ENCODE assay signal across 22 cellular contexts in genomic region chr2:166665991-166666940, GRCh38.
DNase-seq lines count a peak whose midpoint lies in the region; FAIRE-seq and TF ChIP-seq lines count a peak whose summit lies in the region.
"Had no signal": no experiment of that assay in that cellular context is flagged by ENCODE, and none has a peak within 500 bp of the region (broad histone marks: within the 10 kb centered on the region; RNA-seq: fewer than 3 reads in every experiment).

No MANE protein-coding gene starts in this region.

- H3K27me3 ChIP-seq in MG63, result no peaks in the 10 kb centered on the region
- no peaks in the 10 kb centered on the region for H3K27me3 ChIP-seq in brain microvascular endothelial cell (replicated peaks)
- H3K27me3 ChIP-seq: neutrophil, thyroid gland had no signal

- FAIRE-seq in frontal cortex (lab: Jason Lieb, UNC) (no peak), HTR-8/SVneo (lab: Jason Lieb, UNC) (no peak)
- FAIRE-seq: bronchial epithelial cell, GM18507 had no signal

- TF ChIP-seq CTCF in brain microvascular endothelial cell (IDR thresholded peaks at IDR 0.05; ENCODE audit: low read depth, low read length, missing control alignments), result no peak

- peak overlapping the region; percentile 43 for H3K27ac ChIP-seq in brain microvascular endothelial cell
- H3K27ac ChIP-seq: neutrophil, thyroid gland had no signal

- DNase-seq in EL (peak; percentile 63), MG63 (peak; percentile 53), brain microvascular endothelial cell (peak; percentile 47), iris pigment epithelial cell (ENCODE audit: low read depth) (peak; percentile 84), NCI-H1436 treated with DMSO at 0.1 percent for 48 hours (lab: John Stamatoyannopoulos, UW) (no peak), frontal cortex (ENCODE audit: low spot score in 2 of 2) (no peak), HTR-8/SVneo (ENCODE audit: insufficient read length, low spot score) (no peak), T1000 (lab: John Stamatoyannopoulos, UW) (no peak)
- DNase-seq: activated CD4-positive, alpha-beta memory T cell treated with anti-CD3 and anti-CD28 coated beads, Interleukin-2, amount 10 ng/mL, durations not matched to agents 7 days and 5 days; activated naive CD4-positive, alpha-beta T cell treated with anti-CD3 and anti-CD28 coated beads for 36 hours; dermis blood vessel endothelial cell; NCI-H1417; NCI-H2171; NCI-H748 treated with DMSO at 0.1 percent for 48 hours; retina; SHP77 treated with DMSO at 0.1 percent for 48 hours; stimulated activated CD4-positive, alpha-beta T cell treated with anti-CD3 and anti-CD28 coated beads, Interleukin-15, amount 100 ng/mL, for 24 hours; T-helper 17 cell; thyroid gland had no signal

- H3K36me3 ChIP-seq in MG63 (no peaks in the 10 kb centered on the region), brain microvascular endothelial cell (replicated peaks) (no peaks in the 10 kb centered on the region)
- H3K36me3 ChIP-seq: neutrophil, thyroid gland had no signal

- in situ Hi-C loops in brain microvascular endothelial cell (cut with HindIII; ENCODE audit: low pct_ligation_motif_present, low sequenced_read_pairs), result no loop called here

- no peaks in the 10 kb centered on the region; the same call in 1 of the 2 replicates for H3K9me3 ChIP-seq in MG63
- H3K9me3 ChIP-seq: neutrophil, thyroid gland had no signal

- H3K4me3 ChIP-seq in MG63 (no peak overlapping the region), brain microvascular endothelial cell (ENCODE audit: low read depth, low read length) (no peak overlapping the region)
- H3K4me3 ChIP-seq: thyroid gland had no signal

Comparison
In these comparisons a context has a peak if more than half of its experiments do, and no peak if none do; other contexts are left out.
1. DNase-seq: peak in EL (single experiment), MG63 (single experiment), brain microvascular endothelial cell (single experiment) and iris pigment epithelial cell (single experiment); none in NCI-H1436 treated with DMSO at 0.1 percent for 48 hours (single experiment), frontal cortex (0 of 2), HTR-8/SVneo (single experiment) and T1000 (single experiment).